9 cellular contexts compared by ENCODE assay signal in the genomic region with DNA sequence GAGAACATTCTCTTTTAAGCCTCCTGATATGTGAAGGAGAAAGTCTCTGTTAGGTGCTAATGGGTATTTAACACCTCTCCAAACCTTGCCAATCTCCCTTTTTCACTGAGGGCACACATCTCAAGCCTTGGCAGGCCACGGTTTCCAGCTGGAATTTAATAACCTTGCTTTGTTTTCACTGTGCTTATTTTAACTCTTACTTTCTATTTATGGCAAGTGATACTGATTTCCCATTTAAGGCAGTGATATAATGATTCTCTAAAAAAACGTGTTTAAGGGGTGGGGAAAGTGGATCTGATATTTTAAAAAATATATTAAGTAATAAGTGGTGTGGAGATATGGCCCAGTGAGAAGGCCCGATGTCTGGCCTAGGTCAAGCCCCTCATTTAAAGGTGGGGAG. TPM values are rescaled to one million over a fixed set of nuclear protein-coding genes. Genes with fewer than 3 reads are reported as not detected.
DNase-seq lines count a peak whose midpoint lies in the region; ATAC-seq, FAIRE-seq and TF ChIP-seq lines count a peak whose summit lies in the region.
"Had no signal": no experiment of that assay in that cellular context is flagged by ENCODE, and none has a peak within 500 bp of the region (broad histone marks: within the 10 kb centered on the region; RNA-seq: fewer than 3 reads in every experiment).

No MANE protein-coding gene starts in this region.

- no peak for ATAC-seq in lower lobe of right lung
- no peak for ATAC-seq in omental fat pad (ENCODE audit: low FRiP score)
- no peak for ATAC-seq in GM21526 (IDR thresholded peaks at IDR 0.05; ENCODE audit: low FRiP score, unreplicated experiment)

- no peak for TF ChIP-seq EP300 in transverse colon (IDR thresholded peaks at IDR 0.05; ENCODE audit: low read depth)

- no peak for DNase-seq in activated naive CD4-positive, alpha-beta T cell treated with anti-CD3 and anti-CD28 coated beads, Interleukin-2, amount 50 U/mL, for 16 hours
- no peak for DNase-seq in activated T-helper 1 cell treated with anti-CD3 and anti-CD28 coated beads, Interleukin-12 subunit alpha, Interleukin-12 subunit beta, Interleukin-2, Interleukin-4 antibody, amounts not matched to agents 30 ng/mL and 10 ng/mL and 1 ng/mL, durations not matched to agents 14 hours and 24 hours and 36 hours (ENCODE audit: low spot score)
- no peak for DNase-seq in lower lobe of right lung
- no peak for DNase-seq in transverse colon
- no peak for DNase-seq in omental fat pad (ENCODE audit: low spot score)
- no peak for DNase-seq in GM12891 (ENCODE audit: insufficient read length, low spot score)
- DNase-seq: NK-92 treated with Interleukin-12 subunit alpha and Interleukin-12 subunit beta, amount 100 ng/mL, for 24 hours had no signal

- WGBS in transverse colon (ENCODE audit: low coverage in 1 of 2), 2 donors, result 20 to 22% methylated on average over 3 of the region's 3 CpGs

- peaks cover 12% of the 10 kb centered on the region for H3K4me1 Mint-ChIP-seq in activated naive CD4-positive, alpha-beta T cell treated with anti-CD3 and anti-CD28 coated beads, Interleukin-2, amount 50 U/mL, for 24 hours
- no peaks in the 10 kb centered on the region for H3K4me1 Mint-ChIP-seq in activated T-helper 1 cell treated with anti-CD3 and anti-CD28 coated beads, Interleukin-12 subunit alpha, Interleukin-12 subunit beta, Interleukin-2, Interleukin-4 antibody, amounts not matched to agents 30 ng/mL and 10 ng/mL and 1 ng/mL, durations not matched to agents 14 hours and 24 hours and 36 hours (ENCODE audit: low read depth)

- peak overlapping the region; percentile 76 for H3K4me3 Mint-ChIP-seq in activated naive CD4-positive, alpha-beta T cell treated with anti-CD3 and anti-CD28 coated beads, Interleukin-2, amount 50 U/mL, for 24 hours
- peak overlapping the region; percentile 66 for H3K4me3 Mint-ChIP-seq in activated T-helper 1 cell treated with anti-CD3 and anti-CD28 coated beads, Interleukin-12 subunit alpha, Interleukin-12 subunit beta, Interleukin-2, Interleukin-4 antibody, amounts not matched to agents 30 ng/mL and 10 ng/mL and 1 ng/mL, durations not matched to agents 14 hours and 24 hours and 36 hours

- H3K36me3 Mint-ChIP-seq in activated naive CD4-positive, alpha-beta T cell treated with anti-CD3 and anti-CD28 coated beads, Interleukin-2, amount 50 U/mL, for 24 hours, result no peaks in the 10 kb centered on the region
- H3K36me3 Mint-ChIP-seq in activated T-helper 1 cell treated with anti-CD3 and anti-CD28 coated beads, Interleukin-12 subunit alpha, Interleukin-12 subunit beta, Interleukin-2, Interleukin-4 antibody, amounts not matched to agents 30 ng/mL and 10 ng/mL and 1 ng/mL, durations not matched to agents 14 hours and 24 hours and 36 hours (ENCODE audit: low read depth), result no peaks in the 10 kb centered on the region

- no peak for FAIRE-seq in GM12891 (lab: Jason Lieb, UNC)

- peaks cover 30% of the 10 kb centered on the region for H3K27me3 ChIP-seq in lower lobe of right lung (ENCODE audit: low read depth)
- peaks cover 20% of the 10 kb centered on the region for H3K27me3 ChIP-seq in transverse colon

- H3K27ac Mint-ChIP-seq in activated naive CD4-positive, alpha-beta T cell treated with anti-CD3 and anti-CD28 coated beads, Interleukin-2, amount 50 U/mL, for 24 hours, result no peak overlapping the region
- H3K27ac Mint-ChIP-seq in activated T-helper 1 cell treated with anti-CD3 and anti-CD28 coated beads, Interleukin-12 subunit alpha, Interleukin-12 subunit beta, Interleukin-2, Interleukin-4 antibody, amounts not matched to agents 30 ng/mL and 10 ng/mL and 1 ng/mL, durations not matched to agents 14 hours and 24 hours and 36 hours, result no peak overlapping the region

- peaks cover 27% of the 10 kb centered on the region for H3K4me1 ChIP-seq in lower lobe of right lung
- H3K4me1 ChIP-seq in transverse colon, result peaks cover 5 to 33% (median 22%) of the 10 kb centered on the region in 4 donors

- TF ChIP-seq POLR2A in transverse colon (IDR thresholded peaks at IDR 0.05), result no peak
- no peak for TF ChIP-seq POLR2A in GM12891 (IDR thresholded peaks at IDR 0.05; ENCODE audit: low read depth, low read length)

- peak overlapping the region; percentile 46 for H3K27ac ChIP-seq in lower lobe of right lung
- peak overlapping the region; percentile 65 to 83 (median 75) for H3K27ac ChIP-seq in transverse colon

- no peaks in the 10 kb centered on the region for H3K36me3 ChIP-seq in lower lobe of right lung
- no peaks in the 10 kb centered on the region for H3K36me3 ChIP-seq in transverse colon

- intact Hi-C loops in activated T-helper 1 cell treated with anti-CD3 and anti-CD28 coated beads, Interleukin-12 subunit alpha, Interleukin-12 subunit beta, Interleukin-2, Interleukin-4 antibody, amounts not matched to agents 30 ng/mL and 10 ng/mL and 1 ng/mL, durations not matched to agents 14 hours and 24 hours and 36 hours (cut with micrococcal nuclease), result no loop called here
- intact Hi-C loops in lower lobe of right lung (cut with DNase I) (no loop called here), transverse colon (cut with DNase I; ENCODE audit: low total_unique reads) (no loop called here)

- TF ChIP-seq CTCF in lower lobe of right lung (IDR thresholded peaks at IDR 0.05), result no peak
- TF ChIP-seq CTCF in transverse colon (IDR thresholded peaks at IDR 0.05), result no peak
- no peak for TF ChIP-seq CTCF in omental fat pad (IDR thresholded peaks at IDR 0.05)

- H3K9me3 ChIP-seq in lower lobe of right lung (no peaks in the 10 kb centered on the region), transverse colon (no peaks in the 10 kb centered on the region)

- in situ Hi-C loops in transverse colon (cut with MboI; ENCODE audit: low pct_ligation_motif_present in 1 of 4, low pct_unique_long_range_greater_than_20kb in 1 of 4, low sequenced_read_pairs in 3 of 4), result no loop called here

- H3K4me3 ChIP-seq in lower lobe of right lung, result peak overlapping the region; percentile 62
- H3K4me3 ChIP-seq in transverse colon, result peak overlapping the region in 2 of 4 donors; percentile 51 to 67

- peaks cover 17% of the 10 kb centered on the region for H3K27me3 Mint-ChIP-seq in activated naive CD4-positive, alpha-beta T cell treated with anti-CD3 and anti-CD28 coated beads, Interleukin-2, amount 50 U/mL, for 24 hours
- H3K27me3 Mint-ChIP-seq in activated T-helper 1 cell treated with anti-CD3 and anti-CD28 coated beads, Interleukin-12 subunit alpha, Interleukin-12 subunit beta, Interleukin-2, Interleukin-4 antibody, amounts not matched to agents 30 ng/mL and 10 ng/mL and 1 ng/mL, durations not matched to agents 14 hours and 24 hours and 36 hours (ENCODE audit: insufficient read depth), result peaks cover 38% of the 10 kb centered on the region

- H3K9me3 Mint-ChIP-seq in activated naive CD4-positive, alpha-beta T cell treated with anti-CD3 and anti-CD28 coated beads, Interleukin-2, amount 50 U/mL, for 24 hours, result no peaks in the 10 kb centered on the region
- H3K9me3 Mint-ChIP-seq in activated T-helper 1 cell treated with anti-CD3 and anti-CD28 coated beads, Interleukin-12 subunit alpha, Interleukin-12 subunit beta, Interleukin-2, Interleukin-4 antibody, amounts not matched to agents 30 ng/mL and 10 ng/mL and 1 ng/mL, durations not matched to agents 14 hours and 24 hours and 36 hours, result no peaks in the 10 kb centered on the region

TF ChIP-seq in GM12891, 5 proteins besides CTCF, POLR2A, EP300 and RAD21:
- TF ChIP-seq PAX5 (IDR thresholded peaks at IDR 0.05; ENCODE audit: insufficient read depth, low read length, severe bottlenecking), result no peak
- no peak for TF ChIP-seq POU2F2 (IDR thresholded peaks at IDR 0.05; ENCODE audit: low read depth, low read length)
- no peak for TF ChIP-seq POLR2AphosphoS5 (IDR thresholded peaks at IDR 0.05; ENCODE audit: low read depth, low read length)
- no peak for TF ChIP-seq TAF1 (IDR thresholded peaks at IDR 0.05; ENCODE audit: low read depth, low read length)

RNA-seq across cellular contexts. Expression of a gene that starts 1.1 kb away (rescaled TPM):
- not detected in 2 replicates for total RNA-seq in activated T-helper 1 cell treated with anti-CD3 and anti-CD28 coated beads, Interleukin-12 subunit alpha, Interleukin-12 subunit beta, Interleukin-2, Interleukin-4 antibody, amounts not matched to agents 30 ng/mL and 10 ng/mL and 1 ng/mL, durations not matched to agents 14 hours and 24 hours and 36 hours
- 3.6 TPM for total RNA-seq in lower lobe of right lung
- total RNA-seq in transverse colon, result 10 to 100 TPM in 3 of 4 donors, 1 to 10 TPM in 1; 8.5 to 19.7 (median 13.9) TPM
- total RNA-seq in omental fat pad, result 1 to 10 TPM in 1 of 4 donors, under 1 TPM in 3; 0.19 to 2.8 (median 0.57) TPM
- polyA plus RNA-seq in GM12891 (2012; ENCODE audit: low read depth, missing spikeins), result 0.03 TPM
